Comparison of ENCODE assay signal across 29 cellular contexts in the genomic region with DNA sequence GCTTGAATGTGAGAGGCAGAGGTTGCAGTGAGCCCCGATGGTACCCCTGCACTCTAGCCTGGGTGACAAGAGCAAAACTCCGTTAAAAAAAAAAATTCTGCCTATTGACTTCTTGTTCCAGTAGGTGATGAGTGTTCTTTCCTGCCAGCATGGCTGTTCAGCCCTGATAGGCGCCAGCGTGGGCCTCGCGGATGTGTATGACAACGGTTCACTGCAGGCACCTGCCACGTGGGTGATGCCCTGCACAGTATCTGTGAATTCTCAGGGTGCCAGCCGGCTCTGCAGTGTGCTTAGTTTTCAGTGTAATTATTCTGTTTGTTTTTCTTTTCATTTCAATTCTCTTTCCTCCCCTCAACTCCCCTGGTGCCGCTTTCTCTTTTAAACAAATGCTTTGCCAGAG. TPM values are rescaled to one million over a fixed set of nuclear protein-coding genes. Genes with fewer than 3 reads are reported as not detected.
DNase-seq lines count a peak whose midpoint lies in the region; ATAC-seq and TF ChIP-seq lines count a peak whose summit lies in the region.
"Had no signal": no experiment of that assay in that cellular context is flagged by ENCODE, and none has a peak within 500 bp of the region (broad histone marks: within the 10 kb centered on the region; RNA-seq: fewer than 3 reads in every experiment).

No MANE protein-coding gene starts in this region.

- ATAC-seq in activated naive CD8-positive, alpha-beta T cell treated with anti-CD3 and anti-CD28 coated beads, Interleukin-2, amount 10 ng/mL, durations not matched to agents 7 days and 5 days (ENCODE audit: low read depth), result no peak
- no peak for ATAC-seq in activated naive CD8-positive, alpha-beta T cell treated with anti-CD3 and anti-CD28 coated beads, Interleukin-2, amount 50 U/mL, for 24 hours
- no peak for ATAC-seq in PC-3
- ATAC-seq: HepG2 had no signal

- H3K36me3 ChIP-seq in KOPT-K1 (ENCODE audit: insufficient read depth, low read length) (no peaks in the 10 kb centered on the region), testis (ENCODE audit: low read depth, missing control alignments) (no peaks in the 10 kb centered on the region), PC-3 (ENCODE audit: low read depth, low read length) (no peaks in the 10 kb centered on the region)
- H3K36me3 ChIP-seq: breast epithelium, ovary had no signal

- no TSS peak for BruUV-seq in PC-3 (replicated peaks; lab: Mats Ljungman, UMichigan)

- H3K79me2 ChIP-seq in PC-3 (ENCODE audit: low read length), result no peaks in the 10 kb centered on the region

- H3K27ac ChIP-seq in KOPT-K1 (ENCODE audit: low read depth, low read length, poor library complexity, severe bottlenecking) (peak overlapping the region; percentile 23), testis (no peak overlapping the region), PC-3 (ENCODE audit: low read length) (no peak overlapping the region)
- H3K27ac ChIP-seq: breast epithelium, ovary, PC-9 had no signal

- POLR2A ChIA-PET in activated naive CD8-positive, alpha-beta T cell treated with anti-CD3 and anti-CD28 coated beads, Interleukin-2, amount 10 ng/mL, durations not matched to agents 7 days and 5 days (lab: Charles Lee), result no interaction called here
- POLR2A ChIA-PET in PC-3 (lab: Charles Lee; ENCODE audit: unreplicated experiment), result no interaction called here

- H2AFZ ChIP-seq in PC-3 (ENCODE audit: low read length), result no peak overlapping the region
- H2AFZ ChIP-seq: PC-9 had no signal

- WGBS in testis, 2 donors, result 67 to 82% methylated on average over 10 of the region's 10 CpGs

- no peaks in the 10 kb centered on the region for H3K9me3 ChIP-seq in KOPT-K1 (ENCODE audit: insufficient read depth, low read length, poor library complexity, severe bottlenecking)
- H3K9me3 ChIP-seq in testis, result no peaks in the 10 kb centered on the region
- H3K9me3 ChIP-seq in PC-3 (ENCODE audit: low read length), result no peaks in the 10 kb centered on the region
- H3K9me3 ChIP-seq: breast epithelium, ovary had no signal

- no peaks in the 10 kb centered on the region for H3K27me3 ChIP-seq in testis
- H3K27me3 ChIP-seq in PC-3 (ENCODE audit: low read length), result peaks cover 10% of the 10 kb centered on the region
- H3K27me3 ChIP-seq: breast epithelium, ovary had no signal

- CTCF ChIA-PET in PC-3 (lab: Charles Lee), result no interaction called here

- H3K4me1 ChIP-seq in testis (no peaks in the 10 kb centered on the region), PC-3 (ENCODE audit: insufficient read depth, low read length) (no peaks in the 10 kb centered on the region)
- H3K4me1 ChIP-seq: breast epithelium had no signal

- no peak overlapping the region for H3K27ac Mint-ChIP-seq in activated naive CD8-positive, alpha-beta T cell treated with anti-CD3 and anti-CD28 coated beads, Interleukin-2, amount 10 ng/mL, durations not matched to agents 7 days and 5 days
- H3K27ac Mint-ChIP-seq in activated naive CD8-positive, alpha-beta T cell treated with anti-CD3 and anti-CD28 coated beads, Interleukin-2, amount 50 U/mL, for 24 hours, result no peak overlapping the region
- H3K27ac Mint-ChIP-seq in endothelial cell (ENCODE audit: unreplicated experiment), result peak overlapping the region; percentile 86
- H3K27ac Mint-ChIP-seq: activated CD4-positive, alpha-beta T cell treated with anti-CD3 and anti-CD28 coated beads, Interleukin-2, amount 10 ng/mL, durations not matched to agents 24 days and 14 days; activated naive CD4-positive, alpha-beta T cell treated with anti-CD3 and anti-CD28 coated beads for 36 hours; activated T-helper 1 cell treated with anti-CD3 and anti-CD28 coated beads, Interleukin-12 subunit alpha, Interleukin-12 subunit beta, Interleukin-2, Interleukin-4 antibody, amounts not matched to agents 30 ng/mL and 10 ng/mL and 1 ng/mL, durations not matched to agents 14 hours and 24 hours and 36 hours; type B pancreatic cell had no signal

- DNase-seq in activated naive CD8-positive, alpha-beta T cell treated with anti-CD3 and anti-CD28 coated beads, Interleukin-2, amount 10 ng/mL, durations not matched to agents 7 days and 5 days, result peak; percentile 26
- DNase-seq in activated naive CD8-positive, alpha-beta T cell treated with anti-CD3 and anti-CD28 coated beads, Interleukin-2, amount 50 U/mL, for 24 hours, result no peak
- DNase-seq in endothelial cell (ENCODE audit: low spot score) (peak; percentile 27), anterior cingulate cortex (lab: John Stamatoyannopoulos, UW) (no peak), testis (no peak), PC-3 (no peak)
- DNase-seq: activated CD4-positive, alpha-beta T cell treated with anti-CD3 and anti-CD28 coated beads, Interleukin-2, amount 10 ng/mL, durations not matched to agents 24 days and 14 days; activated naive CD4-positive, alpha-beta T cell treated with anti-CD3 and anti-CD28 coated beads for 36 hours; amniotic stem cell; CD4-positive, CD25-positive, alpha-beta regulatory T cell; effector CD8-positive, alpha-beta T cell; erythroblast; GDM1; GOT3; NCI-H1048; NCI-H2029; NCI-H446; nephron progenitor cell; PC-9; retina; Right ventricle myocardium superior had no signal

- H3F3A ChIP-seq in PC-3 (ENCODE audit: low read length, unreplicated experiment), result no peaks in the 10 kb centered on the region

- H4K20me1 ChIP-seq in PC-3 (ENCODE audit: low read length), result no peaks in the 10 kb centered on the region; the same call in 1 of the 2 replicates

- no peaks in the 10 kb centered on the region for H3K36me3 Mint-ChIP-seq in activated naive CD8-positive, alpha-beta T cell treated with anti-CD3 and anti-CD28 coated beads, Interleukin-2, amount 10 ng/mL, durations not matched to agents 7 days and 5 days
- peaks cover 6% of the 10 kb centered on the region for H3K36me3 Mint-ChIP-seq in activated naive CD8-positive, alpha-beta T cell treated with anti-CD3 and anti-CD28 coated beads, Interleukin-2, amount 50 U/mL, for 24 hours (ENCODE audit: low read depth)
- H3K36me3 Mint-ChIP-seq in endothelial cell (ENCODE audit: low read depth, unreplicated experiment), result no peaks in the 10 kb centered on the region
- H3K36me3 Mint-ChIP-seq: CD4-positive, CD25-positive, alpha-beta regulatory T cell; type B pancreatic cell had no signal

- peaks cover 9% of the 10 kb centered on the region for H3K4me1 Mint-ChIP-seq in activated naive CD8-positive, alpha-beta T cell treated with anti-CD3 and anti-CD28 coated beads, Interleukin-2, amount 10 ng/mL, durations not matched to agents 7 days and 5 days
- H3K4me1 Mint-ChIP-seq in activated naive CD8-positive, alpha-beta T cell treated with anti-CD3 and anti-CD28 coated beads, Interleukin-2, amount 50 U/mL, for 24 hours, result peaks cover 4% of the 10 kb centered on the region
- H3K4me1 Mint-ChIP-seq in endothelial cell (ENCODE audit: unreplicated experiment), result peaks cover 18% of the 10 kb centered on the region

- no peaks in the 10 kb centered on the region for H3K9me2 ChIP-seq in PC-3 (replicated peaks; ENCODE audit: low read length)

- no peaks in the 10 kb centered on the region for H3K27me3 Mint-ChIP-seq in activated naive CD8-positive, alpha-beta T cell treated with anti-CD3 and anti-CD28 coated beads, Interleukin-2, amount 10 ng/mL, durations not matched to agents 7 days and 5 days
- peaks cover 11% of the 10 kb centered on the region for H3K27me3 Mint-ChIP-seq in activated naive CD8-positive, alpha-beta T cell treated with anti-CD3 and anti-CD28 coated beads, Interleukin-2, amount 50 U/mL, for 24 hours
- peaks cover 11% of the 10 kb centered on the region for H3K27me3 Mint-ChIP-seq in endothelial cell (ENCODE audit: unreplicated experiment)
- H3K27me3 Mint-ChIP-seq: CD4-positive, CD25-positive, alpha-beta regulatory T cell had no signal

- H3K4me3 Mint-ChIP-seq in activated naive CD8-positive, alpha-beta T cell treated with anti-CD3 and anti-CD28 coated beads, Interleukin-2, amount 10 ng/mL, durations not matched to agents 7 days and 5 days, result no peak overlapping the region
- H3K4me3 Mint-ChIP-seq in activated naive CD8-positive, alpha-beta T cell treated with anti-CD3 and anti-CD28 coated beads, Interleukin-2, amount 50 U/mL, for 24 hours, result no peak overlapping the region
- no peak overlapping the region for H3K4me3 Mint-ChIP-seq in endothelial cell (ENCODE audit: unreplicated experiment)
- H3K4me3 Mint-ChIP-seq: activated CD4-positive, alpha-beta T cell treated with anti-CD3 and anti-CD28 coated beads, Interleukin-2, amount 10 ng/mL, durations not matched to agents 24 days and 14 days; activated naive CD4-positive, alpha-beta T cell treated with anti-CD3 and anti-CD28 coated beads for 36 hours; activated T-helper 1 cell treated with anti-CD3 and anti-CD28 coated beads, Interleukin-12 subunit alpha, Interleukin-12 subunit beta, Interleukin-2, Interleukin-4 antibody, amounts not matched to agents 30 ng/mL and 10 ng/mL and 1 ng/mL, durations not matched to agents 14 hours and 24 hours and 36 hours; CD4-positive, CD25-positive, alpha-beta regulatory T cell; nephron progenitor cell; type B pancreatic cell had no signal

- intact Hi-C loops in testis (cut with DNase I; ENCODE audit: low total_unique reads) (no loop called here), PC-3 (cut with micrococcal nuclease) (no loop called here)

- no peaks in the 10 kb centered on the region for H3K9me3 Mint-ChIP-seq in activated naive CD8-positive, alpha-beta T cell treated with anti-CD3 and anti-CD28 coated beads, Interleukin-2, amount 10 ng/mL, durations not matched to agents 7 days and 5 days
- no peaks in the 10 kb centered on the region for H3K9me3 Mint-ChIP-seq in activated naive CD8-positive, alpha-beta T cell treated with anti-CD3 and anti-CD28 coated beads, Interleukin-2, amount 50 U/mL, for 24 hours
- no peaks in the 10 kb centered on the region for H3K9me3 Mint-ChIP-seq in endothelial cell (ENCODE audit: unreplicated experiment)
- H3K9me3 Mint-ChIP-seq: activated CD4-positive, alpha-beta T cell treated with anti-CD3 and anti-CD28 coated beads, Interleukin-2, amount 10 ng/mL, durations not matched to agents 24 days and 14 days; activated naive CD4-positive, alpha-beta T cell treated with anti-CD3 and anti-CD28 coated beads for 36 hours; activated T-helper 1 cell treated with anti-CD3 and anti-CD28 coated beads, Interleukin-12 subunit alpha, Interleukin-12 subunit beta, Interleukin-2, Interleukin-4 antibody, amounts not matched to agents 30 ng/mL and 10 ng/mL and 1 ng/mL, durations not matched to agents 14 hours and 24 hours and 36 hours; nephron progenitor cell; type B pancreatic cell had no signal

- no peak overlapping the region for H3K4me2 ChIP-seq in PC-3 (ENCODE audit: low read length)
- H3K4me2 ChIP-seq: PC-9 had no signal

- TF ChIP-seq CTCF in endothelial cell (IDR thresholded peaks at IDR 0.05; ENCODE audit: unreplicated experiment) (no peak), testis (IDR thresholded peaks at IDR 0.05) (no peak), PC-3 (conservative IDR thresholded peaks at IDR 0.05; ENCODE audit: low read depth, low read length) (no peak)

- H3K4me3 ChIP-seq in testis (peak overlapping the region in 1 of 2 donors; percentile 26), PC-3 (ENCODE audit: low read length) (no peak overlapping the region)
- H3K4me3 ChIP-seq: breast epithelium, lung, ovary, PC-9, smooth muscle cell had no signal

- H3K9ac ChIP-seq in PC-3 (ENCODE audit: low read length), result no peak overlapping the region

- no peak for TF ChIP-seq POLR2A in testis (IDR thresholded peaks at IDR 0.05)

RNA-seq across cellular contexts. Expression of a gene that starts 29.5 kb away (rescaled TPM):
- 1 to 10 TPM; 1.6 to 1.7 TPM for total RNA-seq in activated naive CD8-positive, alpha-beta T cell treated with anti-CD3 and anti-CD28 coated beads, Interleukin-2, amount 10 ng/mL, durations not matched to agents 7 days and 5 days
- total RNA-seq in endothelial cell (ENCODE audit: unreplicated experiment) (5.0 TPM), testis (10 to 100 TPM; 29.1 to 29.9 TPM), PC-3 (2014; rRNA removed) (0.62 and 1.1 TPM in 2 replicates)
- 18.5 TPM for polyA plus RNA-seq in testis (ENCODE audit: insufficient read depth, low read depth, low replicate concordance)

RNA-seq across cellular contexts. Expression of a gene that starts 50.8 kb away (rescaled TPM):
- under 1 TPM; 0.44 to 0.60 TPM for total RNA-seq in activated naive CD8-positive, alpha-beta T cell treated with anti-CD3 and anti-CD28 coated beads, Interleukin-2, amount 10 ng/mL, durations not matched to agents 7 days and 5 days
- total RNA-seq in endothelial cell (ENCODE audit: unreplicated experiment), result 18.2 TPM
- total RNA-seq in testis, result 1 to 10 TPM; 3.0 to 4.3 TPM
- polyA plus RNA-seq in testis (ENCODE audit: insufficient read depth, low read depth, low replicate concordance), result 2.7 TPM
- total RNA-seq in PC-3 (2014; rRNA removed), result not detected in 2 replicates
- total RNA-seq: HepG2, PC-9, smooth muscle cell had no signal
- polyA plus RNA-seq: CD4-positive, CD25-positive, alpha-beta regulatory T cell; HepG2; smooth muscle cell had no signal

Comparison
In these comparisons a context has a peak if more than half of its experiments do, and no peak if none do; other contexts are left out.
1. DNase-seq: peak in activated naive CD8-positive, alpha-beta T cell treated with anti-CD3 and anti-CD28 coated beads, Interleukin-2, amount 10 ng/mL, durations not matched to agents 7 days and 5 days (single experiment) and endothelial cell (single experiment); none in activated naive CD8-positive, alpha-beta T cell treated with anti-CD3 and anti-CD28 coated beads, Interleukin-2, amount 50 U/mL, for 24 hours (single experiment), anterior cingulate cortex (0 of 58), testis (single experiment) and PC-3 (single experiment).